ENCODE assay signal across 28 cellular contexts in the genomic region with DNA sequence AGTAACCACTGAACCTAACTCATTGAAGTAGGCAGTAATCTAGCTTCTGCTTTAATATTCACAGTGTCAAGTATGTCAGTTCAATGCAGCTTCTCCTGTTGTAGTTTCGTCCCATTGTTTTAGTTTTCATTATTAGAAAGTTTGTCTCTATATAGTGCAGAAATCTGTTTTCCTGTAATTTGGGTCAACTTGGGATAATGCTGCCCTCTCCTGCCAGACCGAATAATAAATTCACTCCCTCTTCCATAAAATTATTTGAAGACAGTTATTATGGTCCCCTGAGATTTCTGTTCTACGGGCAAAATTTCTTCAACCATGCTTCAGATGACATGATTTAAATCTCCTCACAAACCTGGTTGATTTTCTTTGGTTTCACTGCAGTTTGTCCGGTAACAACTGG. TPM values are rescaled to one million over a fixed set of nuclear protein-coding genes. Genes with fewer than 3 reads are reported as not detected.
DNase-seq lines count a peak whose midpoint lies in the region; TF ChIP-seq lines count a peak whose summit lies in the region.
"Had no signal": no experiment of that assay in that cellular context is flagged by ENCODE, and none has a peak within 500 bp of the region (broad histone marks: within the 10 kb centered on the region; RNA-seq: fewer than 3 reads in every experiment).

No MANE protein-coding gene starts in this region.

- H3K4me3 ChIP-seq in SK-N-SH (ENCODE audit: low read depth in 2 of 2, low read length in 1 of 2): no peak overlapping the region
- no peak overlapping the region for H3K4me3 ChIP-seq in fibroblast of mammary gland (ENCODE audit: control insufficient read depth, low read depth, low read length)
- no peak overlapping the region for H3K4me3 ChIP-seq in smooth muscle cell
- H3K4me3 ChIP-seq in esophagus muscularis mucosa: no peak overlapping the region
- H3K4me3 ChIP-seq: heart right ventricle, Peyer's patch, SK-N-MC, skin epidermis, thyroid gland had no signal

- H4K20me1 ChIP-seq in SK-N-SH (ENCODE audit: insufficient read depth) (no peaks in the 10 kb centered on the region), smooth muscle cell (ENCODE audit: low read depth) (no peaks in the 10 kb centered on the region)

- TF ChIP-seq POLR2A in esophagus muscularis mucosa (IDR thresholded peaks at IDR 0.05; ENCODE audit: low read depth): no peak

- no peaks in the 10 kb centered on the region for H3K9me2 ChIP-seq in SK-N-SH

- no peak overlapping the region for H3K27ac ChIP-seq in SK-N-SH (ENCODE audit: low read depth in 2 of 2, low read length in 1 of 2)
- no peak overlapping the region for H3K27ac ChIP-seq in smooth muscle cell (ENCODE audit: low read depth)
- no peak overlapping the region for H3K27ac ChIP-seq in esophagus muscularis mucosa (replicated peaks in 1 of 4)
- H3K27ac ChIP-seq: heart right ventricle, Peyer's patch, SK-N-MC, skin epidermis, thyroid gland had no signal

- intact Hi-C loops in esophagus muscularis mucosa (cut with DNase I): no loop called here

- WGBS in SK-N-SH (ENCODE audit: low lambda C conversion rate): 30% methylated on average over 4 of the region's 4 CpGs
- 68% methylated on average over 4 of the region's 4 CpGs for WGBS in smooth muscle cell (ENCODE audit: low lambda C conversion rate)
- 41% methylated on average over 4 of the region's 4 CpGs for WGBS in esophagus muscularis mucosa

- no peaks in the 10 kb centered on the region for H3K4me1 ChIP-seq in SK-N-SH (ENCODE audit: control insufficient read depth in 1 of 2, insufficient read depth in 2 of 2, low read depth in 1 of 2, low read length in 1 of 2)
- H3K4me1 ChIP-seq in smooth muscle cell (ENCODE audit: low read depth): no peaks in the 10 kb centered on the region
- H3K4me1 ChIP-seq in esophagus muscularis mucosa: no peaks in the 10 kb centered on the region
- H3K4me1 ChIP-seq: Caco-2, heart right ventricle, Peyer's patch, thyroid gland had no signal

- H3K27me3 Mint-ChIP-seq in activated CD4-positive, alpha-beta memory T cell treated with anti-CD3 and anti-CD28 coated beads, Interleukin-2, amount 10 ng/mL, durations not matched to agents 7 days and 5 days: no peaks in the 10 kb centered on the region

- POLR2A ChIA-PET in SK-N-SH (lab: Yijun Ruan, JAX): no interaction called here
- POLR2A ChIA-PET in activated CD4-positive, alpha-beta memory T cell treated with anti-CD3 and anti-CD28 coated beads, Interleukin-2, amount 10 ng/mL, durations not matched to agents 7 days and 5 days (lab: Charles Lee): no interaction called here

- H3K9ac ChIP-seq in SK-N-SH (no peak overlapping the region), smooth muscle cell (ENCODE audit: low read depth) (no peak overlapping the region)

- TF ChIP-seq CTCF in SK-N-SH (IDR thresholded peaks at IDR 0.05) (peak; percentile 31), fibroblast of mammary gland (conservative IDR thresholded peaks at IDR 0.05; ENCODE audit: control insufficient read depth, insufficient read depth, low read depth, low read length) (no peak), smooth muscle cell (IDR thresholded peaks at IDR 0.05; ENCODE audit: borderline replicate concordance, insufficient read depth, poor library complexity, severe bottlenecking) (peak; percentile 18), esophagus muscularis mucosa (IDR thresholded peaks at IDR 0.05) (no peak)

- H2AFZ ChIP-seq in SK-N-SH (ENCODE audit: low read depth) (no peak overlapping the region), smooth muscle cell (ENCODE audit: low read depth) (peak overlapping the region; percentile 1)

- H3K4me2 ChIP-seq in SK-N-SH: no peak overlapping the region
- no peak overlapping the region for H3K4me2 ChIP-seq in smooth muscle cell

- H3K27me3 ChIP-seq in SK-N-SH (ENCODE audit: insufficient read depth) (no peaks in the 10 kb centered on the region; the same call in 1 of the 2 replicates), smooth muscle cell (ENCODE audit: low read depth) (no peaks in the 10 kb centered on the region), esophagus muscularis mucosa (peaks cover 0 to 15% (median 0%) of the 10 kb centered on the region in 4 donors)
- H3K27me3 ChIP-seq: BE2C, Peyer's patch, thyroid gland had no signal

- H3K79me2 ChIP-seq in SK-N-SH (ENCODE audit: insufficient read depth): no peaks in the 10 kb centered on the region
- H3K79me2 ChIP-seq in smooth muscle cell (ENCODE audit: low read depth): no peaks in the 10 kb centered on the region

- H3K4me3 Mint-ChIP-seq in activated CD4-positive, alpha-beta memory T cell treated with anti-CD3 and anti-CD28 coated beads, Interleukin-2, amount 10 ng/mL, durations not matched to agents 7 days and 5 days: no peak overlapping the region
- H3K4me3 Mint-ChIP-seq: neural crest cell, WTC11 had no signal

- TF ChIP-seq EP300 in SK-N-SH (IDR thresholded peaks at IDR 0.05; ENCODE audit: borderline replicate concordance in 1 of 2, low read depth in 1 of 2, low read length in 1 of 2): no peak
- no peak for TF ChIP-seq EP300 in esophagus muscularis mucosa (IDR thresholded peaks at IDR 0.05)

- DNase-seq in GM03348 (ENCODE audit: low spot score): peak; percentile 5
- DNase-seq in SK-N-SH: no peak
- DNase-seq in fibroblast of mammary gland (ENCODE audit: low read depth): peak; percentile 1
- no peak for DNase-seq in smooth muscle cell (lab: John Stamatoyannopoulos, UW; ENCODE audit: unreplicated experiment)
- no peak for DNase-seq in esophagus muscularis mucosa (ENCODE audit: extremely low spot score)
- no peak for DNase-seq in activated CD4-positive, alpha-beta memory T cell treated with anti-CD3 and anti-CD28 coated beads, Interleukin-2, amount 10 ng/mL, durations not matched to agents 7 days and 5 days
- no peak for DNase-seq in activated CD4-positive, alpha-beta T cell treated with anti-CD3 and anti-CD28 coated beads for 48 hours
- DNase-seq: activated CD4-positive, alpha-beta T cell treated with anti-CD3 and anti-CD28 coated beads, Interleukin-2, amount 50 U/mL, for 48 hours; activated gamma-delta T cell treated with Interleukin-2 at 50 U/mL for 16 hours; activated T-cell treated with anti-CD3 and anti-CD28 coated beads for 4 hours; BE2C; Caco-2; caudate nucleus; DND-41; heart right ventricle; left ventricle myocardium superior; NCI-H146; NCI-H82; Peyer's patch; stimulated activated naive CD4-positive, alpha-beta T cell treated with Interleukin-2 at 50 U/mL for 16 hours; thyroid gland had no signal

- no peaks in the 10 kb centered on the region for H3K36me3 Mint-ChIP-seq in activated CD4-positive, alpha-beta memory T cell treated with anti-CD3 and anti-CD28 coated beads, Interleukin-2, amount 10 ng/mL, durations not matched to agents 7 days and 5 days (ENCODE audit: low read depth)
- H3K36me3 Mint-ChIP-seq: WTC11 had no signal

- no peaks in the 10 kb centered on the region for H3K9me3 Mint-ChIP-seq in activated CD4-positive, alpha-beta memory T cell treated with anti-CD3 and anti-CD28 coated beads, Interleukin-2, amount 10 ng/mL, durations not matched to agents 7 days and 5 days
- H3K9me3 Mint-ChIP-seq: WTC11 had no signal

- H3K36me3 ChIP-seq in SK-N-SH (replicated peaks in 1 of 2; ENCODE audit: control insufficient read depth in 1 of 2, insufficient read depth in 2 of 2, low read length in 1 of 2) (no peaks in the 10 kb centered on the region), smooth muscle cell (ENCODE audit: low read depth) (no peaks in the 10 kb centered on the region), esophagus muscularis mucosa (no peaks in the 10 kb centered on the region)
- H3K36me3 ChIP-seq: BE2C, heart right ventricle, Peyer's patch, thyroid gland had no signal

- H3F3A ChIP-seq in SK-N-SH (replicated peaks; ENCODE audit: insufficient read depth) (no peaks in the 10 kb centered on the region), smooth muscle cell (ENCODE audit: low read depth) (no peaks in the 10 kb centered on the region)

- H3K27ac Mint-ChIP-seq in activated CD4-positive, alpha-beta memory T cell treated with anti-CD3 and anti-CD28 coated beads, Interleukin-2, amount 10 ng/mL, durations not matched to agents 7 days and 5 days: no peak overlapping the region
- H3K27ac Mint-ChIP-seq: WTC11 had no signal

- CTCF ChIA-PET in SK-N-SH (lab: Yijun Ruan, JAX): interaction anchor here (0.7 to 1.4 kb wide), 6 partner anchors 9 to 84 kb away, joined by 3 to 11 read pairs (median 4); no protein-coding TSS in a partner anchor
- CTCF ChIA-PET in activated CD4-positive, alpha-beta memory T cell treated with anti-CD3 and anti-CD28 coated beads, Interleukin-2, amount 10 ng/mL, durations not matched to agents 7 days and 5 days (lab: Charles Lee): no interaction called here

- peak; percentile 45 for TF ChIP-seq RAD21 in SK-N-SH (IDR thresholded peaks at IDR 0.05; ENCODE audit: low read length)

- H3K4me1 Mint-ChIP-seq in activated CD4-positive, alpha-beta memory T cell treated with anti-CD3 and anti-CD28 coated beads, Interleukin-2, amount 10 ng/mL, durations not matched to agents 7 days and 5 days: no peaks in the 10 kb centered on the region
- H3K4me1 Mint-ChIP-seq: neural crest cell had no signal

- no peaks in the 10 kb centered on the region for H3K9me3 ChIP-seq in SK-N-SH
- no peaks in the 10 kb centered on the region for H3K9me3 ChIP-seq in smooth muscle cell (replicated peaks; ENCODE audit: low read depth)
- H3K9me3 ChIP-seq in esophagus muscularis mucosa: no peaks in the 10 kb centered on the region
- H3K9me3 ChIP-seq: BE2C, Caco-2, Peyer's patch, thyroid gland had no signal

RNA-seq across cellular contexts. Expression of a gene that starts 4.6 kb away (rescaled TPM):
- polyA plus RNA-seq in SK-N-SH (2012; rRNA removed) (not detected in 2 replicates), smooth muscle cell (not detected in 2 replicates)
- polyA plus RNA-seq in SK-N-SH (2012; cell fraction: cytosol; rRNA removed): not detected in 2 replicates
- not detected in 2 replicates for polyA plus RNA-seq in SK-N-SH (2012; cell fraction: nucleus; rRNA removed)
- total RNA-seq in smooth muscle cell (not detected in 2 replicates), esophagus muscularis mucosa (not detected)
- total RNA-seq in activated CD4-positive, alpha-beta memory T cell treated with anti-CD3 and anti-CD28 coated beads, Interleukin-2, amount 10 ng/mL, durations not matched to agents 7 days and 5 days: not detected
- total RNA-seq: Caco-2, esophagus mucosa, heart right ventricle, left ventricle myocardium superior, mononuclear cell, neural crest cell, Peyer's patch, pulmonary artery endothelial cell, thyroid gland, WTC11 had no signal
- polyA plus RNA-seq: heart right ventricle had no signal

RNA-seq across cellular contexts. Expression of a gene that starts 51.0 kb away (rescaled TPM):
- polyA plus RNA-seq in SK-N-SH (2012; rRNA removed): 1.7 and 2.3 TPM in 2 replicates
- polyA plus RNA-seq in SK-N-SH (2012; cell fraction: cytosol; rRNA removed): 2.9 and 3.5 TPM in 2 replicates
- polyA plus RNA-seq in SK-N-SH (2012; cell fraction: nucleus; rRNA removed): 1.1 and 2.7 TPM in 2 replicates
- 29.4 and 31.4 TPM in 2 replicates for total RNA-seq in smooth muscle cell
- 3.1 and 6.2 TPM in 2 replicates for polyA plus RNA-seq in smooth muscle cell
- 10 to 100 TPM in 2 of 4 donors, 1 to 10 TPM in 2; 9.8 to 15.9 (median 10.7) TPM for total RNA-seq in esophagus muscularis mucosa
- not detected for total RNA-seq in activated CD4-positive, alpha-beta memory T cell treated with anti-CD3 and anti-CD28 coated beads, Interleukin-2, amount 10 ng/mL, durations not matched to agents 7 days and 5 days
- total RNA-seq: mononuclear cell had no signal

Comparison
In these comparisons a context has a peak if more than half of its experiments do, and no peak if none do; other contexts are left out.
1. DNase-seq: peak in GM03348 (single experiment) and fibroblast of mammary gland (single experiment); none in SK-N-SH (single experiment), smooth muscle cell (single experiment), esophagus muscularis mucosa (single experiment), activated CD4-positive, alpha-beta memory T cell treated with anti-CD3 and anti-CD28 coated beads, Interleukin-2, amount 10 ng/mL, durations not matched to agents 7 days and 5 days (single experiment) and activated CD4-positive, alpha-beta T cell treated with anti-CD3 and anti-CD28 coated beads for 48 hours (single experiment).
2. CTCF ChIP-seq: peak in SK-N-SH (single experiment) and smooth muscle cell (single experiment); none in fibroblast of mammary gland (single experiment) and esophagus muscularis mucosa (0 of 3).
3. RNA of a gene that starts 51.0 kb away (total RNA-seq): 29.4 to 31.4 TPM in smooth muscle cell and 9.8 to 15.9 TPM in esophagus muscularis mucosa; not detected in activated CD4-positive, alpha-beta memory T cell treated with anti-CD3 and anti-CD28 coated beads, Interleukin-2, amount 10 ng/mL, durations not matched to agents 7 days and 5 days; every median in the first group is over 10 times any median in the second.